In genomic region chr11:19218801-19219460, GRCh38 we compare ENCODE assay signal across 15 cellular contexts. TPM values are rescaled to one million over a fixed set of nuclear protein-coding genes. Genes with fewer than 3 reads are reported as not detected.
DNase-seq lines count a peak whose midpoint lies in the region; ATAC-seq, FAIRE-seq and TF ChIP-seq lines count a peak whose summit lies in the region.
"Had no signal": no experiment of that assay in that cellular context is flagged by ENCODE, and none has a peak within 500 bp of the region (broad histone marks: within the 10 kb centered on the region; RNA-seq: fewer than 3 reads in every experiment).

No MANE protein-coding gene starts in this region.

- peaks cover 10% of the 10 kb centered on the region for H3K27me3 Mint-ChIP-seq in MCF 10A (ENCODE audit: insufficient read depth, unreplicated experiment)
- peaks cover 3 to 17% of the 10 kb centered on the region in 2 donors for H3K27me3 Mint-ChIP-seq in CD8-positive, alpha-beta memory T cell

- no peak for TF ChIP-seq POLR2A in K562 (conservative IDR thresholded peaks at IDR 0.05)

- H3K36me3 ChIP-seq in mammary epithelial cell (ENCODE audit: insufficient read depth, low read length), result no peaks in the 10 kb centered on the region
- H3K36me3 ChIP-seq in K562 (ENCODE audit: control insufficient read depth, insufficient read depth, low read length), result peaks cover 6% of the 10 kb centered on the region; the same call in 2 of the 3 replicates
- no peaks in the 10 kb centered on the region for H3K36me3 ChIP-seq in CD8-positive, alpha-beta memory T cell (ENCODE audit: insufficient read depth, low read length)

- H3K27ac Mint-ChIP-seq in MCF 10A (ENCODE audit: low read depth, unreplicated experiment), result no peak overlapping the region
- no peak overlapping the region for H3K27ac Mint-ChIP-seq in CD8-positive, alpha-beta memory T cell
- H3K27ac Mint-ChIP-seq: activated CD4-positive, alpha-beta memory T cell treated with anti-CD3 and anti-CD28 coated beads, Interleukin-2, amount 10 ng/mL, durations not matched to agents 7 days and 5 days had no signal

- TF ChIP-seq EP300 in K562 (IDR thresholded peaks at IDR 0.05; ENCODE audit: low read length), result no peak

- H3K27me3 ChIP-seq in mammary epithelial cell (ENCODE audit: insufficient read depth, low read length), result no peaks in the 10 kb centered on the region
- H3K27me3 ChIP-seq in K562 (ENCODE audit: control insufficient read depth in 2 of 2, insufficient read depth in 2 of 2, low read length in 2 of 2), result peaks cover 23 to 24% of the 10 kb centered on the region in 2 experiments
- H3K27me3 ChIP-seq in right cardiac atrium (ENCODE audit: control insufficient read depth, insufficient read depth), result no peaks in the 10 kb centered on the region
- H3K27me3 ChIP-seq in CD8-positive, alpha-beta memory T cell (ENCODE audit: insufficient read depth, low read length, poor library complexity, severe bottlenecking), result no peaks in the 10 kb centered on the region
- H3K27me3 ChIP-seq: BLaER1 treated with 17β-estradiol and CSF1 and Interleukin-3, amounts not matched to agents 10 nM and 100 nM had no signal

- no peak for FAIRE-seq in K562 (lab: Jason Lieb, UNC)

- H3K36me3 Mint-ChIP-seq in MCF 10A (ENCODE audit: insufficient read depth, unreplicated experiment), result no peaks in the 10 kb centered on the region
- no peaks in the 10 kb centered on the region for H3K36me3 Mint-ChIP-seq in CD8-positive, alpha-beta memory T cell

- peaks cover 18% of the 10 kb centered on the region for H3K4me1 ChIP-seq in mammary epithelial cell (ENCODE audit: insufficient read depth, low read length)
- peaks cover 0 to 4% of the 10 kb centered on the region in 2 experiments; a peak in 3 of 5 replicates for H3K4me1 ChIP-seq in K562 (replicated peaks in 1 of 2; ENCODE audit: control insufficient read depth in 2 of 2, insufficient read depth in 2 of 2, low read length in 2 of 2)
- peaks cover 4% of the 10 kb centered on the region for H3K4me1 ChIP-seq in right cardiac atrium (ENCODE audit: control insufficient read depth, insufficient read depth, low read length)
- H3K4me1 ChIP-seq in CD8-positive, alpha-beta memory T cell (ENCODE audit: insufficient read depth, low read length), result no peaks in the 10 kb centered on the region
- H3K4me1 ChIP-seq: BLaER1 treated with 17β-estradiol and CSF1 and Interleukin-3, amounts not matched to agents 10 nM and 100 nM had no signal

- no peak for TF ChIP-seq RAD21 in K562 (CRISPR knock-in tag; conservative IDR thresholded peaks at IDR 0.05 in 1 of 2, IDR thresholded peaks at IDR 0.05 in 1 of 2)

- H3K4me3 Mint-ChIP-seq in MCF 10A (ENCODE audit: unreplicated experiment), result no peak overlapping the region
- no peak overlapping the region for H3K4me3 Mint-ChIP-seq in CD8-positive, alpha-beta memory T cell
- H3K4me3 Mint-ChIP-seq: activated CD4-positive, alpha-beta memory T cell treated with anti-CD3 and anti-CD28 coated beads, Interleukin-2, amount 10 ng/mL, durations not matched to agents 7 days and 5 days; neural crest cell had no signal

- dilution Hi-C loops in mammary epithelial cell (cut with HindIII; ENCODE audit: low sequenced_read_pairs), result no loop called here

- TF ChIP-seq CTCF in MCF 10A (IDR thresholded peaks at IDR 0.05; ENCODE audit: unreplicated experiment), result no peak
- TF ChIP-seq CTCF in mammary epithelial cell (conservative IDR thresholded peaks at IDR 0.05 in 1 of 2, IDR thresholded peaks at IDR 0.05 in 1 of 2; ENCODE audit: extremely low read depth in 1 of 2, insufficient read depth in 1 of 2, low read depth in 1 of 2, low read length in 2 of 2), result no peak
- no peak for TF ChIP-seq CTCF in K562 (IDR thresholded peaks at IDR 0.05 in 2 of 3, conservative IDR thresholded peaks at IDR 0.05 in 1 of 3; ENCODE audit: insufficient read depth in 2 of 3, low read depth in 1 of 3, low read length in 3 of 3)

- H3K9me3 ChIP-seq in mammary epithelial cell (replicated peaks; ENCODE audit: insufficient read depth, low read length), result no peaks in the 10 kb centered on the region
- no peaks in the 10 kb centered on the region for H3K9me3 ChIP-seq in K562 (replicated peaks; ENCODE audit: control insufficient read depth, insufficient read depth, low read depth, low read length)
- H3K9me3 ChIP-seq in right cardiac atrium (ENCODE audit: control insufficient read depth, low read length), result no peaks in the 10 kb centered on the region
- H3K9me3 ChIP-seq in CD8-positive, alpha-beta memory T cell (ENCODE audit: low read length), result no peaks in the 10 kb centered on the region

- POLR2A ChIA-PET in MCF 10A (lab: Yijun Ruan, JAX), result interaction anchor here (0.9 kb wide), 1 partner anchor 18 kb away, joined by 3 read pairs; no protein-coding TSS in a partner anchor
- POLR2A ChIA-PET in K562 (lab: Yijun Ruan, JAX), result interaction anchor here (0.8 to 1.4 kb wide), 3 partner anchors 9 to 21 kb away, joined by 3 read pairs; no protein-coding TSS in a partner anchor
- POLR2A ChIA-PET in CD8-positive, alpha-beta memory T cell (lab: Charles Lee), result no interaction called here

- no peak overlapping the region for H3K4me2 ChIP-seq in mammary epithelial cell (ENCODE audit: insufficient read depth, low read depth, low read length)
- no peak overlapping the region for H3K4me2 ChIP-seq in K562 (ENCODE audit: insufficient read depth, low read length)
- H3K4me2 ChIP-seq: BLaER1 treated with 17β-estradiol and CSF1 and Interleukin-3, amounts not matched to agents 10 nM and 100 nM had no signal

- peaks cover 14% of the 10 kb centered on the region for H3K4me1 Mint-ChIP-seq in MCF 10A (ENCODE audit: insufficient read depth, unreplicated experiment)
- no peaks in the 10 kb centered on the region for H3K4me1 Mint-ChIP-seq in CD8-positive, alpha-beta memory T cell
- H3K4me1 Mint-ChIP-seq: neural crest cell had no signal

- BruUV-seq in MCF 10A (replicated peaks; lab: Mats Ljungman, UMichigan), result no TSS peak
- no TSS peak for BruUV-seq in mammary epithelial cell (replicated peaks; lab: Mats Ljungman, UMichigan)
- no TSS peak for BruUV-seq in K562 (replicated peaks; lab: Mats Ljungman, UMichigan)

- H3K27ac ChIP-seq in mammary epithelial cell (ENCODE audit: insufficient read depth, low read depth, low read length) (no peak overlapping the region), K562 (ENCODE audit: extremely low read depth, low read depth, low read length) (no peak overlapping the region), right cardiac atrium (ENCODE audit: low read length) (peak overlapping the region; percentile 49)
- no peak overlapping the region for H3K27ac ChIP-seq in CD8-positive, alpha-beta memory T cell (ENCODE audit: low read depth, low read length)
- H3K27ac ChIP-seq: BLaER1 treated with 17β-estradiol and CSF1 and Interleukin-3, amounts not matched to agents 10 nM and 100 nM had no signal

- no peak overlapping the region for H3K4me3 ChIP-seq in mammary epithelial cell (replicated peaks in 1 of 3; ENCODE audit: insufficient read depth in 1 of 3, low read depth in 2 of 3, low read length in 3 of 3)
- H3K4me3 ChIP-seq in K562, result no peak overlapping the region
- H3K4me3 ChIP-seq in right cardiac atrium (ENCODE audit: low read length), result no peak overlapping the region
- H3K4me3 ChIP-seq in CD8-positive, alpha-beta memory T cell (ENCODE audit: low read length), result no peak overlapping the region
- H3K4me3 ChIP-seq: BLaER1 treated with 17β-estradiol and CSF1 and Interleukin-3, amounts not matched to agents 10 nM and 100 nM had no signal

- H4K20me1 ChIP-seq in mammary epithelial cell (ENCODE audit: insufficient read depth, low read length) (no peaks in the 10 kb centered on the region), K562 (replicated peaks; ENCODE audit: control insufficient read depth, insufficient read depth, low read length) (no peaks in the 10 kb centered on the region)
- H4K20me1 ChIP-seq: BLaER1 treated with 17β-estradiol and CSF1 and Interleukin-3, amounts not matched to agents 10 nM and 100 nM had no signal

- no peaks in the 10 kb centered on the region for H3K9me1 ChIP-seq in K562 (ENCODE audit: control insufficient read depth, insufficient read depth, low read length)

- in situ Hi-C loops in mammary epithelial cell (cut with MboI; ENCODE audit: low sequenced_read_pairs in 2 of 2) (no loop called here), K562 (cut with MboI) (no loop called here)

- H2AFZ ChIP-seq in mammary epithelial cell (ENCODE audit: low read depth, low read length) (no peak overlapping the region), K562 (ENCODE audit: low read depth, low read length) (0 out of 2 replicates have a peak overlapping the region, but pooled peaks have one; percentile 3)

- no peaks in the 10 kb centered on the region for H3K79me2 ChIP-seq in mammary epithelial cell (ENCODE audit: insufficient read depth, low read length)
- no peaks in the 10 kb centered on the region for H3K79me2 ChIP-seq in K562 (ENCODE audit: control insufficient read depth, insufficient read depth, low read length)

- ATAC-seq in K562, result peak; percentile 82
- peak; percentile 56 to 66 for ATAC-seq in right cardiac atrium
- ATAC-seq in GM19328 (IDR thresholded peaks at IDR 0.05; ENCODE audit: unreplicated experiment), result no peak

- no peaks in the 10 kb centered on the region for H3K9me3 Mint-ChIP-seq in MCF 10A (ENCODE audit: unreplicated experiment)
- H3K9me3 Mint-ChIP-seq in CD8-positive, alpha-beta memory T cell, result no peaks in the 10 kb centered on the region
- H3K9me3 Mint-ChIP-seq: activated CD4-positive, alpha-beta memory T cell treated with anti-CD3 and anti-CD28 coated beads, Interleukin-2, amount 10 ng/mL, durations not matched to agents 7 days and 5 days had no signal

- H3K9ac ChIP-seq in mammary epithelial cell (ENCODE audit: insufficient read depth, low read length), result no peak overlapping the region
- H3K9ac ChIP-seq in K562 (ENCODE audit: insufficient read depth in 1 of 2, low read depth in 2 of 2, low read length in 2 of 2), result no peak overlapping the region
- H3K9ac ChIP-seq: BLaER1 treated with 17β-estradiol and CSF1 and Interleukin-3, amounts not matched to agents 10 nM and 100 nM had no signal

- intact Hi-C loops in MCF 10A (cut with micrococcal nuclease), result no loop called here
- intact Hi-C loops in mammary epithelial cell (cut with micrococcal nuclease), result no loop called here
- intact Hi-C loops in K562 (cut with micrococcal nuclease), result loop anchor here (10.0 kb wide), 1 partner anchor 144 kb away; no protein-coding TSS in a partner anchor
- intact Hi-C loops in right cardiac atrium (cut with DNase I), result no loop called here

- whole genome bisulfite sequencing in mammary epithelial cell (ENCODE audit: low coverage, missing lambda C conversion rate), result over 99% methylated on average over 11 of the region's 15 CpGs
- 33% methylated on average over 14 of the region's 15 CpGs for WGBS in K562 (ENCODE audit: insufficient coverage, low coverage, missing lambda C conversion rate)
- WGBS in right cardiac atrium, result 74% methylated on average over 15 of the region's 15 CpGs

- DNase-seq in MCF 10A (ENCODE audit: unreplicated experiment) (peak; percentile 35), mammary epithelial cell (no peak), K562 (ENCODE audit: extremely low read depth in 1 of 4, low spot score in 3 of 4) (peak in 2 of 4 experiments; percentile 24 to 31), right cardiac atrium (peak; percentile 41 to 74 (median 59)), SK-N-DZ (ENCODE audit: low spot score) (no peak), NCI-H1417 treated with DMSO at 0.1 percent for 48 hours (lab: John Stamatoyannopoulos, UW) (no peak)
- no peak for DNase-seq in CD8-positive, alpha-beta memory T cell
- DNase-seq: activated CD4-positive, alpha-beta memory T cell treated with anti-CD3 and anti-CD28 coated beads, Interleukin-2, amount 10 ng/mL, durations not matched to agents 7 days and 5 days; activated gamma-delta T cell; stimulated activated CD4-positive, alpha-beta T cell treated with anti-CD3 and anti-CD28 coated beads, Interleukin-15, amount 100 ng/mL, for 24 hours had no signal

- CTCF ChIA-PET in MCF 10A (lab: Yijun Ruan, JAX), result interaction anchor here (0.5 to 1.1 kb wide), 5 partner anchors 15 to 148 kb away, joined by 3 to 5 read pairs (median 4); no protein-coding TSS in a partner anchor
- CTCF ChIA-PET in mammary epithelial cell (lab: Charles Lee; ENCODE audit: low non-redundant PET), result no interaction called here
- CTCF ChIA-PET in K562 (lab: Yijun Ruan, JAX; ENCODE audit: low intra/inter-chr PET ratio), result no interaction called here
- CTCF ChIA-PET in CD8-positive, alpha-beta memory T cell (lab: Charles Lee), result no interaction called here

RNA-seq across cellular contexts. Expression of gene CSRP3, which starts 17.1 kb away (rescaled TPM):
- not detected in 2 replicates for total RNA-seq in MCF 10A (2022)
- total RNA-seq in mammary epithelial cell, result not detected
- not detected for polyA plus RNA-seq in mammary epithelial cell
- not detected for polyA minus RNA-seq in mammary epithelial cell
- not detected in 2 replicates for total RNA-seq in K562 (2011; cell fraction: chromatin; rRNA removed; ENCODE audit: low replicate concordance)
- not detected in 2 replicates for total RNA-seq in K562 (2011; cell fraction: nucleolus; rRNA removed)
- not detected in 2 replicates for total RNA-seq in K562 (2011; cell fraction: nucleoplasm; rRNA removed)
- not detected in 2 replicates for total RNA-seq in K562 (2014; rRNA removed)
- total RNA-seq in K562 (2014; rRNA removed; fragmentation: Illumina TruSeq; extraction: Trizol), result not detected in 2 replicates
- total RNA-seq in K562 (2015; rRNA removed; fragmentation: Illumina TruSeq; extraction: Trizol), result 0.14 TPM in 1 of 2 replicates, not detected in the other
- total RNA-seq in K562 (2021), result not detected in 2 replicates
- polyA plus RNA-seq in K562 (2011; rRNA removed), result not detected in 2 replicates
- not detected in 2 replicates for polyA plus RNA-seq in K562 (2011; cell fraction: cytosol; rRNA removed)
- polyA plus RNA-seq in K562 (2011; cell fraction: nucleus; rRNA removed), result not detected in 2 replicates
- polyA plus RNA-seq in K562 (2012), result 0.28 TPM in 1 of 2 replicates, not detected in the other
- polyA plus RNA-seq in K562 (2014; fragmentation: Illumina TruSeq; extraction: Trizol), result not detected in 2 replicates
- not detected for polyA plus RNA-seq in K562 (2014; fragmentation: Nextera tagmentation; extraction: Ambion mirVana)
- not detected in 2 replicates for polyA plus RNA-seq in K562 (2014; rRNA removed)
- polyA minus RNA-seq in K562 (2011; rRNA and poly(A)+ RNA removed), result not detected in 2 replicates
- polyA minus RNA-seq in K562 (2011; cell fraction: cytosol; rRNA and poly(A)+ RNA removed), result not detected in 2 replicates
- polyA minus RNA-seq in K562 (2011; cell fraction: nucleus; rRNA and poly(A)+ RNA removed), result not detected in 2 replicates
- 1,000 to 10,000 TPM; 1,004 to 2,037 (median 1,403) TPM for total RNA-seq in right cardiac atrium
- polyA plus RNA-seq in right cardiac atrium, result 2,317 TPM
- not detected in 2 replicates for polyA plus RNA-seq in SK-N-DZ (2014; cell fraction: cytosol; rRNA removed)
- not detected in 2 replicates for polyA plus RNA-seq in SK-N-DZ (2014; cell fraction: nucleus; rRNA removed)
- not detected for total RNA-seq in CD8-positive, alpha-beta memory T cell
- polyA plus RNA-seq in CD8-positive, alpha-beta memory T cell, result not detected
- total RNA-seq: activated CD4-positive, alpha-beta memory T cell treated with anti-CD3 and anti-CD28 coated beads, Interleukin-2, amount 10 ng/mL, durations not matched to agents 7 days and 5 days; kidney epithelial cell; neural crest cell; T-helper 1 cell treated with Interleukin-12 subunit alpha and Interleukin-12 subunit beta and Interleukin-4 antibody, amounts not matched to agents 30 ng/mL and 1 ng/mL, for 36 hours had no signal

RNA-seq across cellular contexts. Expression of gene E2F8, which starts 21.8 kb away (rescaled TPM):
- total RNA-seq in MCF 10A (2022) (0.88 and 1.2 TPM in 2 replicates), mammary epithelial cell (1 to 10 TPM in 1 of 2 donors, under 1 TPM in 1; 0.17 to 3.4 TPM), K562 (2014; rRNA removed) (6.9 and 9.3 TPM in 2 replicates), K562 (2014; rRNA removed; fragmentation: Illumina TruSeq; extraction: Trizol) (11.9 and 13.8 TPM in 2 replicates), K562 (2015; rRNA removed; fragmentation: Illumina TruSeq; extraction: Trizol) (14.0 and 15.1 TPM in 2 replicates), K562 (2021) (16.1 and 17.6 TPM in 2 replicates), right cardiac atrium (1 to 10 TPM; 4.8 to 7.9 (median 5.7) TPM)
- polyA plus RNA-seq in mammary epithelial cell (3.1 TPM), K562 (2011; rRNA removed) (12.1 and 14.5 TPM in 2 replicates), K562 (2014; fragmentation: Illumina TruSeq; extraction: Trizol) (23.0 and 23.6 TPM in 2 replicates), K562 (2014; fragmentation: Nextera tagmentation; extraction: Ambion mirVana) (10 to 100 TPM in 1 of 2 experiments, 1 to 10 TPM in 1; 7.2 to 11.1 TPM), K562 (2014; rRNA removed) (11.1 and 13.1 TPM in 2 replicates), right cardiac atrium (2.9 TPM)
- not detected for polyA minus RNA-seq in mammary epithelial cell
- total RNA-seq in K562 (2011; cell fraction: chromatin; rRNA removed; ENCODE audit: low replicate concordance), result 34.6 and 59.6 TPM in 2 replicates
- 16.7 and 20.3 TPM in 2 replicates for total RNA-seq in K562 (2011; cell fraction: nucleolus; rRNA removed)
- total RNA-seq in K562 (2011; cell fraction: nucleoplasm; rRNA removed), result 18.7 and 23.2 TPM in 2 replicates
- polyA plus RNA-seq in K562 (2011; cell fraction: cytosol; rRNA removed), result 9.8 and 10.3 TPM in 2 replicates
- polyA plus RNA-seq in K562 (2011; cell fraction: nucleus; rRNA removed), result 41.0 and 43.5 TPM in 2 replicates
- polyA plus RNA-seq in K562 (2012), result 9.1 and 9.3 TPM in 2 replicates
- polyA minus RNA-seq in K562 (2011; rRNA and poly(A)+ RNA removed), result 15.2 and 18.6 TPM in 2 replicates
- 5.3 and 8.3 TPM in 2 replicates for polyA minus RNA-seq in K562 (2011; cell fraction: cytosol; rRNA and poly(A)+ RNA removed)
- 42.8 and 53.8 TPM in 2 replicates for polyA minus RNA-seq in K562 (2011; cell fraction: nucleus; rRNA and poly(A)+ RNA removed)
- polyA plus RNA-seq in SK-N-DZ (2014; cell fraction: cytosol; rRNA removed), result 5.4 TPM in 2 replicates
- polyA plus RNA-seq in SK-N-DZ (2014; cell fraction: nucleus; rRNA removed), result 7.5 and 15.7 TPM in 2 replicates
- 10 to 100 TPM; 12.7 to 16.5 TPM for total RNA-seq in CD8-positive, alpha-beta memory T cell
- 0.16 TPM for polyA plus RNA-seq in CD8-positive, alpha-beta memory T cell

Comparison
In these comparisons a context has a peak if more than half of its experiments do, and no peak if none do; other contexts are left out.
1. DNase-seq: peak in MCF 10A (single experiment) and right cardiac atrium (3 of 3); none in mammary epithelial cell (single experiment), SK-N-DZ (single experiment), CD8-positive, alpha-beta memory T cell (0 of 5) and NCI-H1417 treated with DMSO at 0.1 percent for 48 hours (single experiment).
2. RNA of gene CSRP3, which starts 17.1 kb away (total RNA-seq): 1,004 to 2,037 TPM in right cardiac atrium; not detected in MCF 10A, not detected in mammary epithelial cell, 0.14 TPM in K562 and not detected in CD8-positive, alpha-beta memory T cell; every median in the first group is over 100 times any median in the second.